ENCODE assay signal across 2 cellular contexts in the genomic region with DNA sequence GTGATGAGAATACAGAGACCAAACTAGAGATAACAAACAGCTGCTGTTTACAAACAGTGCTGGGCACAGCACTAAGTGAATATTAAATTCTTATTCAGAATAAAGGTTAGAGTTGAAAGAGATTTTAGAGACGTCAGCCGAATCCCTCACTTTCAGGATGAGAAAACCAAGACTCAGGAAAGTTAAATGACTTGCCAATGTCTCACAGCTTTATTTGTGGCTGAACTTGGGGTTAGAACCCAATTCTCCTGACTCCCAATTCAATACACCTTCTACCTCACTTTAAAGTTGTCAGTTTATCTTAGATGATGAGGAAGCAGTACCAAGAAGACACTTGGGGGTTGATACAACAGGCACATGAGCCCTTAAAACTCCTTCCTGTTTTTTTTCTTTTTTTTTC.
TF ChIP-seq lines count a peak whose summit lies in the region.

No MANE protein-coding gene starts in this region.

TF ChIP-seq in SK-N-SH, 30 proteins besides CTCF, POLR2A, EP300 and RAD21 (continued from another document):
- TF ChIP-seq, protein P1, sequence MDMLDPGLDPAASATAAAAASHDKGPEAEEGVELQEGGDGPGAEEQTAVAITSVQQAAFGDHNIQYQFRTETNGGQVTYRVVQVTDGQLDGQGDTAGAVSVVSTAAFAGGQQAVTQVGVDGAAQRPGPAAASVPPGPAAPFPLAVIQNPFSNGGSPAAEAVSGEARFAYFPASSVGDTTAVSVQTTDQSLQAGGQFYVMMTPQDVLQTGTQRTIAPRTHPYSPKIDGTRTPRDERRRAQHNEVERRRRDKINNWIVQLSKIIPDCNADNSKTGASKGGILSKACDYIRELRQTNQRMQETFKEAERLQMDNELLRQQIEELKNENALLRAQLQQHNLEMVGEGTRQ (IDR thresholded peaks at IDR 0.05; ENCODE audit: borderline replicate concordance, low read depth, low read length): no peak
- TF ChIP-seq ELF1 (IDR thresholded peaks at IDR 0.05) (no peak), TEAD4 (IDR thresholded peaks at IDR 0.05; ENCODE audit: borderline replicate concordance, insufficient read depth) (no peak), YY1 (IDR thresholded peaks at IDR 0.05; ENCODE audit: low read depth) (no peak), RFX5 (IDR thresholded peaks at IDR 0.05; ENCODE audit: low read length) (no peak), GATA2 (CRISPR knock-in tag; IDR thresholded peaks at IDR 0.05) (no peak)
- TF ChIP-seq, protein P2, sequence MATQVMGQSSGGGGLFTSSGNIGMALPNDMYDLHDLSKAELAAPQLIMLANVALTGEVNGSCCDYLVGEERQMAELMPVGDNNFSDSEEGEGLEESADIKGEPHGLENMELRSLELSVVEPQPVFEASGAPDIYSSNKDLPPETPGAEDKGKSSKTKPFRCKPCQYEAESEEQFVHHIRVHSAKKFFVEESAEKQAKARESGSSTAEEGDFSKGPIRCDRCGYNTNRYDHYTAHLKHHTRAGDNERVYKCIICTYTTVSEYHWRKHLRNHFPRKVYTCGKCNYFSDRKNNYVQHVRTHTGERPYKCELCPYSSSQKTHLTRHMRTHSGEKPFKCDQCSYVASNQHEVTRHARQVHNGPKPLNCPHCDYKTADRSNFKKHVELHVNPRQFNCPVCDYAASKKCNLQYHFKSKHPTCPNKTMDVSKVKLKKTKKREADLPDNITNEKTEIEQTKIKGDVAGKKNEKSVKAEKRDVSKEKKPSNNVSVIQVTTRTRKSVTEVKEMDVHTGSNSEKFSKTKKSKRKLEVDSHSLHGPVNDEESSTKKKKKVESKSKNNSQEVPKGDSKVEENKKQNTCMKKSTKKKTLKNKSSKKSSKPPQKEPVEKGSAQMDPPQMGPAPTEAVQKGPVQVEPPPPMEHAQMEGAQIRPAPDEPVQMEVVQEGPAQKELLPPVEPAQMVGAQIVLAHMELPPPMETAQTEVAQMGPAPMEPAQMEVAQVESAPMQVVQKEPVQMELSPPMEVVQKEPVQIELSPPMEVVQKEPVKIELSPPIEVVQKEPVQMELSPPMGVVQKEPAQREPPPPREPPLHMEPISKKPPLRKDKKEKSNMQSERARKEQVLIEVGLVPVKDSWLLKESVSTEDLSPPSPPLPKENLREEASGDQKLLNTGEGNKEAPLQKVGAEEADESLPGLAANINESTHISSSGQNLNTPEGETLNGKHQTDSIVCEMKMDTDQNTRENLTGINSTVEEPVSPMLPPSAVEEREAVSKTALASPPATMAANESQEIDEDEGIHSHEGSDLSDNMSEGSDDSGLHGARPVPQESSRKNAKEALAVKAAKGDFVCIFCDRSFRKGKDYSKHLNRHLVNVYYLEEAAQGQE (IDR thresholded peaks at IDR 0.05; ENCODE audit: low read depth, low read length): no peak

TF ChIP-seq in SK-N-SH treated with all-trans-retinoic acid at 6 μM for 48 hours, 23 proteins besides CTCF, POLR2A, EP300 and RAD21 (continued from another document):
- TF ChIP-seq, protein P3, sequence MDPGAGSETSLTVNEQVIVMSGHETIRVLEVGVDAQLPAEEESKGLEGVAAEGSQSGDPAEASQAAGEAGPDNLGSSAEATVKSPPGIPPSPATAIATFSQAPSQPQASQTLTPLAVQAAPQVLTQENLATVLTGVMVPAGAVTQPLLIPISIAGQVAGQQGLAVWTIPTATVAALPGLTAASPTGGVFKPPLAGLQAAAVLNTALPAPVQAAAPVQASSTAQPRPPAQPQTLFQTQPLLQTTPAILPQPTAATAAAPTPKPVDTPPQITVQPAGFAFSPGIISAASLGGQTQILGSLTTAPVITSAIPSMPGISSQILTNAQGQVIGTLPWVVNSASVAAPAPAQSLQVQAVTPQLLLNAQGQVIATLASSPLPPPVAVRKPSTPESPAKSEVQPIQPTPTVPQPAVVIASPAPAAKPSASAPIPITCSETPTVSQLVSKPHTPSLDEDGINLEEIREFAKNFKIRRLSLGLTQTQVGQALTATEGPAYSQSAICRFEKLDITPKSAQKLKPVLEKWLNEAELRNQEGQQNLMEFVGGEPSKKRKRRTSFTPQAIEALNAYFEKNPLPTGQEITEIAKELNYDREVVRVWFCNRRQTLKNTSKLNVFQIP (CRISPR knock-in tag; IDR thresholded peaks at IDR 0.05; ENCODE audit: borderline replicate concordance, low read depth): no peak
- TF ChIP-seq CSDC2 (CRISPR knock-in tag; IDR thresholded peaks at IDR 0.05) (no peak), BACH2 (CRISPR knock-in tag; IDR thresholded peaks at IDR 0.05; ENCODE audit: borderline replicate concordance) (no peak), ZFP30 (CRISPR knock-in tag; IDR thresholded peaks at IDR 0.05) (no peak), GLIS3 (CRISPR knock-in tag; IDR thresholded peaks at IDR 0.05) (no peak), SNAI2 (CRISPR knock-in tag; IDR thresholded peaks at IDR 0.05) (no peak)
